Comparison of ENCODE assay signal across 25 cellular contexts in genomic region chr9:99193466-99193821, GRCh38.
"Had no signal": no experiment of that assay in that cellular context is flagged by ENCODE, and none has a peak within 500 bp of the region (broad histone marks: within the 10 kb centered on the region; RNA-seq: fewer than 3 reads in every experiment).

No MANE protein-coding gene starts in this region.

- H3K4me1 ChIP-seq: gastrocnemius medialis, left ventricle myocardium inferior, right lobe of liver, upper lobe of left lung, vagina had no signal

- H3K4me3 ChIP-seq: coronary artery, dorsolateral prefrontal cortex, gastrocnemius medialis, left ventricle myocardium inferior, lung, mucosa of descending colon, ovary, right lobe of liver, upper lobe of left lung, vagina had no signal

- H3K4me1 Mint-ChIP-seq: nephron progenitor cell had no signal

- ATAC-seq: gastrocnemius medialis, mucosa of descending colon, right lobe of liver had no signal

- H3K9me3 Mint-ChIP-seq: activated CD4-positive, alpha-beta memory T cell treated with anti-CD3 and anti-CD28 coated beads for 36 hours; activated naive CD4-positive, alpha-beta T cell treated with anti-CD3 and anti-CD28 coated beads for 36 hours; activated T-helper 1 cell treated with anti-CD3 and anti-CD28 coated beads, Interleukin-12 subunit alpha, Interleukin-12 subunit beta, Interleukin-2, Interleukin-4 antibody, amounts not matched to agents 30 ng/mL and 10 ng/mL and 1 ng/mL, durations not matched to agents 14 hours and 24 hours and 36 hours; stimulated activated naive CD8-positive, alpha-beta T cell treated with anti-CD3 and anti-CD28 coated beads, Interleukin-15, Interleukin-2, amounts not matched to agents 100 ng/mL and 50 ng/mL, for 24 hours had no signal

- H3K9me3 ChIP-seq: gastrocnemius medialis, left ventricle myocardium inferior, mucosa of descending colon, ovary, right lobe of liver, upper lobe of left lung, vagina had no signal

- H3K36me3 Mint-ChIP-seq: activated CD4-positive, alpha-beta memory T cell treated with anti-CD3 and anti-CD28 coated beads for 36 hours had no signal

- H3K27me3 Mint-ChIP-seq: activated CD4-positive, alpha-beta memory T cell treated with anti-CD3 and anti-CD28 coated beads for 36 hours; progenitor cell of endocrine pancreas had no signal

- H3K27ac ChIP-seq: brain microvascular endothelial cell, coronary artery, dorsolateral prefrontal cortex, gastrocnemius medialis, left ventricle myocardium inferior, ovary, right lobe of liver, upper lobe of left lung, vagina, VCaP had no signal

- H3K27ac Mint-ChIP-seq: activated CD4-positive, alpha-beta memory T cell treated with anti-CD3 and anti-CD28 coated beads for 36 hours; activated naive CD4-positive, alpha-beta T cell treated with anti-CD3 and anti-CD28 coated beads for 36 hours; activated T-helper 1 cell treated with anti-CD3 and anti-CD28 coated beads, Interleukin-12 subunit alpha, Interleukin-12 subunit beta, Interleukin-2, Interleukin-4 antibody, amounts not matched to agents 30 ng/mL and 10 ng/mL and 1 ng/mL, durations not matched to agents 14 hours and 24 hours and 36 hours; nephron progenitor cell; progenitor cell of endocrine pancreas; stimulated activated naive CD8-positive, alpha-beta T cell treated with anti-CD3 and anti-CD28 coated beads, Interleukin-15, Interleukin-2, amounts not matched to agents 100 ng/mL and 50 ng/mL, for 24 hours had no signal

- H3K36me3 ChIP-seq: brain microvascular endothelial cell, gastrocnemius medialis, left ventricle myocardium inferior, ovary, right lobe of liver, upper lobe of left lung, vagina had no signal

- H3K4me3 Mint-ChIP-seq: activated CD4-positive, alpha-beta memory T cell treated with anti-CD3 and anti-CD28 coated beads for 36 hours; activated naive CD4-positive, alpha-beta T cell treated with anti-CD3 and anti-CD28 coated beads for 36 hours; activated T-helper 1 cell treated with anti-CD3 and anti-CD28 coated beads, Interleukin-12 subunit alpha, Interleukin-12 subunit beta, Interleukin-2, Interleukin-4 antibody, amounts not matched to agents 30 ng/mL and 10 ng/mL and 1 ng/mL, durations not matched to agents 14 hours and 24 hours and 36 hours; nephron progenitor cell; stimulated activated naive CD8-positive, alpha-beta T cell treated with anti-CD3 and anti-CD28 coated beads, Interleukin-15, Interleukin-2, amounts not matched to agents 100 ng/mL and 50 ng/mL, for 24 hours had no signal

- H3K27me3 ChIP-seq: brain microvascular endothelial cell, dorsolateral prefrontal cortex, gastrocnemius medialis, ovary, right lobe of liver, upper lobe of left lung, vagina had no signal

- DNase-seq: activated CD4-positive, alpha-beta memory T cell treated with anti-CD3 and anti-CD28 coated beads for 36 hours; activated CD4-positive, alpha-beta T cell treated with anti-CD3 and anti-CD28 coated beads for 4 hours; activated effector memory CD4-positive, alpha-beta T cell treated with anti-CD3 and anti-CD28 coated beads, Interleukin-2, amount 50 U/mL, for 16 hours; activated naive CD4-positive, alpha-beta T cell treated with anti-CD3 and anti-CD28 coated beads for 36 hours; amniotic stem cell; brain microvascular endothelial cell; dorsolateral prefrontal cortex; effector memory CD4-positive, alpha-beta T cell; gastrocnemius medialis; glutamatergic neuron; left ventricle myocardium inferior; mucosa of descending colon; nephron progenitor cell; ovary; right lobe of liver; stimulated activated CD4-positive, alpha-beta T cell treated with anti-CD3 and anti-CD28 coated beads, Interleukin-2, amount 100 ng/mL, for 48 hours; substantia nigra; upper lobe of left lung had no signal
